19 cellular contexts compared by ENCODE assay signal in genomic region chr5:87430863-87431262, GRCh38. TPM values are rescaled to one million over a fixed set of nuclear protein-coding genes. Genes with fewer than 3 reads are reported as not detected.
DNase-seq lines count a peak whose midpoint lies in the region; ATAC-seq and TF ChIP-seq lines count a peak whose summit lies in the region.
"Had no signal": no experiment of that assay in that cellular context is flagged by ENCODE, and none has a peak within 500 bp of the region (broad histone marks: within the 10 kb centered on the region; RNA-seq: fewer than 3 reads in every experiment).

No MANE protein-coding gene starts in this region.

- TF ChIP-seq EP300 in esophagus muscularis mucosa (IDR thresholded peaks at IDR 0.05), result no peak

- H3K4me3 ChIP-seq in RWPE2 (ENCODE audit: severe bottlenecking), result no peak overlapping the region
- no peak overlapping the region for H3K4me3 ChIP-seq in epithelial cell of esophagus (ENCODE audit: low read length)
- no peak overlapping the region for H3K4me3 ChIP-seq in esophagus muscularis mucosa
- H3K4me3 ChIP-seq: BLaER1 had no signal

- H3K27me3 ChIP-seq in RWPE2 (ENCODE audit: insufficient read depth, poor library complexity, severe bottlenecking) (no peaks in the 10 kb centered on the region), foreskin keratinocyte (no peaks in the 10 kb centered on the region), esophagus muscularis mucosa (no peaks in the 10 kb centered on the region)
- H3K27me3 ChIP-seq: BE2C, BLaER1 had no signal

- no peak for TF ChIP-seq POLR2A in esophagus muscularis mucosa (IDR thresholded peaks at IDR 0.05; ENCODE audit: low read depth)

- DNase-seq in RWPE2 (ENCODE audit: low spot score) (no peak), epithelial cell of esophagus (ENCODE audit: low read depth) (peak; percentile 17), foreskin keratinocyte (peak; percentile 42 to 46), T-helper 2 cell (no peak), esophagus muscularis mucosa (ENCODE audit: extremely low spot score) (no peak)
- DNase-seq: 8988T; ACHN; BE2C; C1 segment of cervical spinal cord; CD4-positive, alpha-beta memory T cell; CD4-positive, CD25-positive, alpha-beta regulatory T cell; CD8-positive, alpha-beta memory T cell; COR-L47; DMS 273 treated with DMSO at 0.1 percent for 48 hours; DMS153; DMS79 treated with DMSO at 0.1 percent for 48 hours; GF-D8 had no signal

- H3K9me3 ChIP-seq in RWPE2 (ENCODE audit: severe bottlenecking) (no peaks in the 10 kb centered on the region), esophagus muscularis mucosa (no peaks in the 10 kb centered on the region)
- H3K9me3 ChIP-seq: BE2C, BLaER1 had no signal

- peaks cover 4% of the 10 kb centered on the region for H3K4me1 ChIP-seq in RWPE2 (ENCODE audit: insufficient read depth, poor library complexity, severe bottlenecking)
- no peaks in the 10 kb centered on the region for H3K4me1 ChIP-seq in foreskin keratinocyte
- no peaks in the 10 kb centered on the region for H3K4me1 ChIP-seq in esophagus muscularis mucosa
- H3K4me1 ChIP-seq: BE2C, BLaER1 had no signal

- intact Hi-C loops in esophagus muscularis mucosa (cut with DNase I), result no loop called here

- TF ChIP-seq CTCF in RWPE2 (IDR thresholded peaks at IDR 0.05; ENCODE audit: poor library complexity, severe bottlenecking), result no peak
- TF ChIP-seq CTCF in epithelial cell of esophagus (IDR thresholded peaks at IDR 0.05; ENCODE audit: insufficient read depth, low read depth, low read length, missing control alignments), result no peak
- TF ChIP-seq CTCF in foreskin keratinocyte (conservative IDR thresholded peaks at IDR 0.05), result no peak
- no peak for TF ChIP-seq CTCF in esophagus muscularis mucosa (IDR thresholded peaks at IDR 0.05)

- H3K36me3 ChIP-seq in RWPE2 (ENCODE audit: low read depth), result no peaks in the 10 kb centered on the region
- no peaks in the 10 kb centered on the region for H3K36me3 ChIP-seq in esophagus muscularis mucosa
- H3K36me3 ChIP-seq: BE2C, BLaER1 had no signal

- ATAC-seq in RWPE2 (ENCODE audit: low read depth) (peak; percentile 55; the same call in 2 of the 3 replicates), foreskin keratinocyte (peak; percentile 63), GM18870 (IDR thresholded peaks at IDR 0.05; ENCODE audit: unreplicated experiment) (no peak)

- H3K27ac ChIP-seq in RWPE2 (ENCODE audit: poor library complexity, severe bottlenecking), result no peak overlapping the region
- H3K27ac ChIP-seq in foreskin keratinocyte, result no peak overlapping the region
- no peak overlapping the region for H3K27ac ChIP-seq in esophagus muscularis mucosa (replicated peaks in 1 of 4)
- H3K27ac ChIP-seq: BLaER1 had no signal

RNA-seq across cellular contexts. Expression of gene CCNH, which starts 18.1 kb away (rescaled TPM):
- total RNA-seq in foreskin keratinocyte, result 46.2 and 55.6 TPM in 2 replicates
- 36.1 and 44.6 TPM in 2 replicates for polyA plus RNA-seq in foreskin keratinocyte
- total RNA-seq in esophagus muscularis mucosa, result 10 to 100 TPM; 33.0 to 98.0 (median 67.6) TPM

Comparison
In these comparisons a context has a peak if more than half of its experiments do, and no peak if none do; other contexts are left out.
1. DNase-seq: peak in epithelial cell of esophagus (single experiment) and foreskin keratinocyte (2 of 2); none in RWPE2 (single experiment), T-helper 2 cell (0 of 5) and esophagus muscularis mucosa (single experiment).